1 cellular context compared by ENCODE assay signal in genomic region chr5:52837591-52838001, GRCh38.
TF ChIP-seq lines count a peak whose summit lies in the region.

No MANE protein-coding gene starts in this region.

TF ChIP-seq in endothelial cell of umbilical vein, 7 proteins besides CTCF, POLR2A, EP300 and RAD21:
- TF ChIP-seq EZH2 (IDR thresholded peaks at IDR 0.05; ENCODE audit: borderline replicate concordance, low read depth, low read length, severe bottlenecking) (no peak), MYC (IDR thresholded peaks at IDR 0.05; ENCODE audit: low read depth, low read length) (no peak)
